In the genomic region with DNA sequence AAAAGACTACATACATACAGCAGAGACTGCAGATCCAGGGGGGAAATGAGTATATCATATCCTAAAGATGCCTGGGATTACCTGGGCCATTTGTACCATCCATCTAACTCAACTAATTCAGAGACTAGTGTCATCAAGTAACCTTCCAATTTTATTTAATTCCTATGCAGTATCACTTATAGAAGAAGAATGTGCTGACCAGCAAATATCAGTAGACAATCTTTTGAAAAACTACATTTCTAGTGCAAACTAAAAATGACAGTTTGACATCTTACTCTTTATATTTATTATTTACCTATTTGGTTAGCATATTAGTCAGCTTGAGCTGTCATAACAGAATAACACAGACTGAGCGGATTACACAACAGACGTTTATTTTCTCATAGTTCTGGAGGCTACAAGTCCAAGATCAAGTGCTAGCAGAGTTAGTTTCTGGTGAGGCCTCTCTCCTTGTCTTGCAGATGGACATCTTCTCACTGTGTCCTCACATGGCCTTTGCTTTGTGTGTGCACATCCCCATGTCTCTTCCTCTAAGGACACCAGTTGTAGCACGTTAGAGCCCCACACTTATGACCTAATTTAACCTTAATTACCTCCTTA, we compare ENCODE assay signal across 37 cellular contexts. TPM values are rescaled to one million over a fixed set of nuclear protein-coding genes. Genes with fewer than 3 reads are reported as not detected.
"Had no signal": no experiment of that assay in that cellular context is flagged by ENCODE, and none has a peak within 500 bp of the region (broad histone marks: within the 10 kb centered on the region; RNA-seq: fewer than 3 reads in every experiment).

No MANE protein-coding gene starts in this region.

- H3K4me1 ChIP-seq: colonic mucosa, heart left ventricle, pancreas, prostate gland, sigmoid colon, thyroid gland, upper lobe of left lung, vagina had no signal

- ATAC-seq: heart left ventricle; naive thymus-derived CD4-positive, alpha-beta T cell; stimulated activated memory B cell treated with anti-CD40 and anti-IgM and Interleukin-4, amounts not matched to agents 10 μg/mL and 1 μg/mL and 100 μg/mL, for 72 hours; stimulated activated naive CD8-positive, alpha-beta T cell treated with anti-CD3 and anti-CD28 coated beads, Interleukin-15, amount 100 ng/mL, for 72 hours; T-helper 17 cell had no signal

- H3K9me3 ChIP-seq: colonic mucosa, heart left ventricle, pancreas, prostate gland, sigmoid colon, thyroid gland, upper lobe of left lung, vagina had no signal

- H3K4me2 ChIP-seq: smooth muscle cell had no signal

- H3K4me3 ChIP-seq: colonic mucosa, heart left ventricle, pancreas, prostate gland, sigmoid colon, smooth muscle cell, thyroid gland, upper lobe of left lung, vagina had no signal

- H3K27me3 ChIP-seq: colonic mucosa, heart left ventricle, pancreas, sigmoid colon, thyroid gland, upper lobe of left lung, vagina had no signal

- H3K27ac ChIP-seq: colonic mucosa, heart left ventricle, pancreas, prostate gland, sigmoid colon, thyroid gland, upper lobe of left lung, vagina, WERI-Rb-1 had no signal

- DNase-seq: activated CD4-positive, alpha-beta memory T cell treated with anti-CD3 and anti-CD28 coated beads for 36 hours; activated CD4-positive, alpha-beta T cell treated with anti-CD3 and anti-CD28 coated beads, Interleukin-2, amount 10 ng/mL, durations not matched to agents 24 days and 14 days; activated CD4-positive, CD25-positive, alpha-beta regulatory T cell treated with anti-CD3 and anti-CD28 coated beads, Interleukin-2, amount 50 U/mL, for 72 hours; activated CD8-positive, alpha-beta memory T cell treated with anti-CD3 and anti-CD28 coated beads, Interleukin-2, amount 50 U/mL, for 4 hours; activated gamma-delta T cell; activated naive CD4-positive, alpha-beta T cell treated with anti-CD3 and anti-CD28 coated beads, Interleukin-2, amount 10 ng/mL, durations not matched to agents 7 days and 5 days; activated naive CD8-positive, alpha-beta T cell treated with anti-CD3 and anti-CD28 coated beads, Interleukin-2, amount 10 ng/mL, durations not matched to agents 7 days and 5 days; activated T-cell treated with anti-CD3 and anti-CD28 coated beads, Interleukin-2, amount 50 U/mL, for 24 hours; amygdala; colonic mucosa; effector CD8-positive, alpha-beta T cell; erythroblast; foreskin fibroblast; heart left ventricle; hypothalamus; immature natural killer cell; midbrain; naive thymus-derived CD4-positive, alpha-beta T cell; nucleus accumbens; pancreas; retina; sigmoid colon; stimulated activated CD4-positive, alpha-beta T cell treated with anti-CD3 and anti-CD28 coated beads, Interleukin-1b, Interleukin-23, amount 100 ng/mL, for 48 hours; stimulated activated CD4-positive, alpha-beta T cell treated with anti-CD3 and anti-CD28 coated beads, Interleukin-4, amount 100 ng/mL, for 4 hours; stimulated activated CD8-positive, alpha-beta memory T cell treated with anti-CD3 and anti-CD28 coated beads, Interleukin-4, amount 100 ng/mL, for 48 hours; stimulated activated naive CD8-positive, alpha-beta T cell treated with anti-CD3 and anti-CD28 coated beads, Interleukin-15, amount 100 ng/mL, for 72 hours; substantia nigra; T-helper 17 cell; T1000; thyroid gland; upper lobe of left lung; WERI-Rb-1 had no signal

- H3K36me3 ChIP-seq: colonic mucosa, heart left ventricle, pancreas, prostate gland, sigmoid colon, thyroid gland, upper lobe of left lung, vagina, WERI-Rb-1 had no signal

RNA-seq across cellular contexts. Expression of gene NCKAP5, which starts 47.0 kb away (rescaled TPM):
- total RNA-seq: activated CD4-positive, alpha-beta memory T cell treated with anti-CD3 and anti-CD28 coated beads for 36 hours; activated CD4-positive, alpha-beta T cell treated with anti-CD3 and anti-CD28 coated beads, Interleukin-2, amount 10 ng/mL, durations not matched to agents 24 days and 14 days; activated CD8-positive, alpha-beta memory T cell treated with anti-CD3 and anti-CD28 coated beads for 36 hours; activated naive CD8-positive, alpha-beta T cell treated with anti-CD3 and anti-CD28 coated beads, Interleukin-2, amount 10 ng/mL, durations not matched to agents 7 days and 5 days; T-helper 17 cell had no signal
- polyA plus RNA-seq: immature natural killer cell; naive thymus-derived CD4-positive, alpha-beta T cell had no signal
